ENCODE assay signal across 26 cellular contexts in the genomic region with DNA sequence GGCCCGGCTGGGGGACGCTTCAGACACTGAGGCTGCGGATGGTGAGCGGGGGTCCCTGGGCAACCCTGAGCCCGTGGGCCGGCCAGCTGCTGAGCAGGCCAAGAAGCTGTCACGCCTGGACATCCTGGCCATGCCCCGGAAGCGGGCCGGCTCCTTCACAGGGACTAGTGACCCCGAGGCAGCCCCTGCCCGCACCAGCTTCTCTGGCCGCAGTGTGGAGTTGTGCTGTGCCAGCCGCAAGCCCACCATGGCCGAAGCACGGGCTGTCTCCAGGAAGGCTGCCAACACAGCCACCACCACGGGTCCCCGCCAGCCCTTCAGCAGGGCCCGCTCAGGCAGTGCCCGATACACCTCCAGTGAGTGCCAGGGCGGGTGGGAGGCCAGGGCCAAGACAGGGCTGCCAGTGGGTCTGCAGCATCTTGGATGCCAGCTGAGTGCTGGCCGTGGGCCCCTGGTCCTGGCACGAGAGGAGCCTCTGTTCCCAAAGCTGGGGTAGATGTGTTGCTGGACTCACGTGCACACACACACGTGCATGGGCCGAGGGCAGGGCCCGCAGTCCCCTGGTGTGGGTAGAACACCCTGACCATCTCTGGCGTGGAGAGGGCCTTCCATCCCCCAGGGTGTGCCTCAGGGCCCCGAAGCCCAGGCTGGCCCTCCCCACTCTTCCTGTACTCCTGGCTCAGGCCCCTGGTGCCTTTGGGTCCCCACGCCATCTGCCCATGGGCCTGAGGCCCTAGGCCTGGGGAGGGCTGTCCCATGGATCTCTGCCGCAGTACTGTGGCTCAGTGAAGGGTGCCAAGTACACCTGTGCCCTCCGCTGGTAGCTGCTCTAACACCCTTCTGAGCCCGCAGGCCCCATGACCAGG. TPM values are rescaled to one million over a fixed set of nuclear protein-coding genes. Genes with fewer than 3 reads are reported as not detected.
A peak's percentile ranks its signal among the peaks of the same experiment; 100 is the strongest.
DNase-seq lines count a peak whose midpoint lies in the region; ATAC-seq, FAIRE-seq and TF ChIP-seq lines count a peak whose summit lies in the region.
"Had no signal": no experiment of that assay in that cellular context is flagged by ENCODE, and none has a peak within 500 bp of the region (broad histone marks: within the 10 kb centered on the region; RNA-seq: fewer than 3 reads in every experiment).

No MANE protein-coding gene starts in this region.

- DNase-seq in natural killer cell (peak; percentile 14), H1 (ENCODE audit: low read depth in 1 of 2, low spot score in 2 of 2) (peak in 1 of 2 experiments; percentile 41), osteoblast (ENCODE audit: insufficient read length, low spot score, missing footprints) (peak; percentile 79), aorta (peak; percentile 41 to 73), retina (no peak), G401 (ENCODE audit: low spot score) (no peak)
- no peak for DNase-seq in natural killer cell treated with Interleukin-12 subunit alpha and Interleukin-12 subunit beta and Interleukin-15 and Interleukin-18, amount 100 ng/mL, for 72 hours (ENCODE audit: low spot score)
- DNase-seq in stimulated activated naive CD4-positive, alpha-beta T cell treated with Interleukin-2 at 50 U/mL for 16 hours (lab: John Stamatoyannopoulos, UW): no peak
- DNase-seq: activated naive CD4-positive, alpha-beta T cell treated with Interleukin-2 at 50 U/mL for 16 hours; activated T-cell treated with anti-CD3 and anti-CD28 coated beads for 4 hours; effector memory CD4-positive, alpha-beta T cell; esophagus squamous epithelium; KG1; NCI-H1694 treated with DMSO at 0.1 percent for 48 hours; NCI-H82; nephron progenitor cell; SIG-M5; thyroid gland had no signal

- no peak overlapping the region for H3K4ac ChIP-seq in H1 (replicated peaks; ENCODE audit: insufficient read length, low read depth, low read length)

- H3K27ac ChIP-seq in H1 (ENCODE audit: low read depth, low read length) (no peak overlapping the region), osteoblast (ENCODE audit: low read depth, low read length) (no peak overlapping the region), aorta (ENCODE audit: low read depth in 1 of 2, low read length in 2 of 2) (no peak overlapping the region)
- H3K27ac ChIP-seq: ascending aorta, esophagus squamous epithelium, thyroid gland had no signal

- H4K5ac ChIP-seq in H1 (ENCODE audit: insufficient read length, low read depth, low read length): no peak overlapping the region

- no peak overlapping the region for H3K18ac ChIP-seq in H1 (ENCODE audit: extremely low read depth, low read length)

- no peak overlapping the region for H3K9ac ChIP-seq in H1 (replicated peaks in 1 of 4; ENCODE audit: extremely low read depth in 1 of 4, low read depth in 3 of 4, low read length in 3 of 4)

- CTCF ChIA-PET in H1 (lab: Charles Lee; ENCODE audit: partially characterized antibody): no interaction called here

- no peak overlapping the region for H2AK5ac ChIP-seq in H1 (ENCODE audit: low read depth, low read length)

- H2AFZ ChIP-seq in H1 (ENCODE audit: low read length) (no peak overlapping the region), osteoblast (ENCODE audit: low read length) (no peak overlapping the region)

- no peak overlapping the region for H3K56ac ChIP-seq in H1 (replicated peaks; ENCODE audit: insufficient read length, low read depth, low read length)

- H3K9me3 ChIP-seq in H1 (ENCODE audit: insufficient read depth in 2 of 2, low read depth in 1 of 2, low read length in 1 of 2): no peaks in the 10 kb centered on the region
- no peaks in the 10 kb centered on the region for H3K9me3 ChIP-seq in osteoblast (ENCODE audit: low read depth, low read length)
- no peaks in the 10 kb centered on the region for H3K9me3 ChIP-seq in aorta (ENCODE audit: control insufficient read depth, low read length)
- H3K9me3 ChIP-seq: ascending aorta, esophagus squamous epithelium, thyroid gland had no signal

- H3K79me2 ChIP-seq in H1 (ENCODE audit: control insufficient read depth in 1 of 2, insufficient read depth in 2 of 2, low read length in 2 of 2) (no peaks in the 10 kb centered on the region), osteoblast (ENCODE audit: insufficient read depth, low read length) (no peaks in the 10 kb centered on the region)

- H3K27me3 Mint-ChIP-seq in natural killer cell (ENCODE audit: low read depth in 2 of 2): no peaks in the 10 kb centered on the region
- H3K27me3 Mint-ChIP-seq in natural killer cell treated with Interleukin-12 subunit alpha and Interleukin-12 subunit beta and Interleukin-15 and Interleukin-18, amount 100 ng/mL, for 72 hours: no peaks in the 10 kb centered on the region
- H3K27me3 Mint-ChIP-seq: T-cell had no signal

- H3K4me3 ChIP-seq in H1 (ENCODE audit: extremely low read depth in 1 of 4, insufficient read depth in 2 of 4, low read depth in 3 of 4, low read length in 4 of 4): no peak overlapping the region
- H3K4me3 ChIP-seq in osteoblast (ENCODE audit: insufficient read depth, low read length): no peak overlapping the region
- no peak overlapping the region for H3K4me3 ChIP-seq in aorta (ENCODE audit: low read length in 2 of 2)
- H3K4me3 ChIP-seq: ascending aorta, esophagus squamous epithelium, thyroid gland had no signal

- H3K36me3 Mint-ChIP-seq in natural killer cell: no peaks in the 10 kb centered on the region
- no peaks in the 10 kb centered on the region for H3K36me3 Mint-ChIP-seq in natural killer cell treated with Interleukin-12 subunit alpha and Interleukin-12 subunit beta and Interleukin-15 and Interleukin-18, amount 100 ng/mL, for 72 hours
- H3K36me3 Mint-ChIP-seq: CD8-positive, alpha-beta T cell; T-cell had no signal

- no peak overlapping the region for H3K27ac Mint-ChIP-seq in natural killer cell
- H3K27ac Mint-ChIP-seq in natural killer cell treated with Interleukin-12 subunit alpha and Interleukin-12 subunit beta and Interleukin-15 and Interleukin-18, amount 100 ng/mL, for 72 hours: no peak overlapping the region
- H3K27ac Mint-ChIP-seq: CD8-positive, alpha-beta T cell; mesothelial cell of epicardium; nephron progenitor cell; T-cell had no signal

- no peak overlapping the region for H3K14ac ChIP-seq in H1 (ENCODE audit: insufficient read length)

- intact Hi-C loops in natural killer cell (cut with micrococcal nuclease) (no loop called here), aorta (cut with DNase I) (no loop called here)

- TF ChIP-seq POLR2A in H1 (IDR thresholded peaks at IDR 0.05; ENCODE audit: control extremely low read depth in 1 of 2, low read depth in 2 of 2, low read length in 2 of 2): no peak

- H2BK120ac ChIP-seq in H1 (replicated peaks; ENCODE audit: low read depth, low read length): no peak overlapping the region

- H3K4me1 Mint-ChIP-seq in natural killer cell: no peaks in the 10 kb centered on the region
- H3K4me1 Mint-ChIP-seq in natural killer cell treated with Interleukin-12 subunit alpha and Interleukin-12 subunit beta and Interleukin-15 and Interleukin-18, amount 100 ng/mL, for 72 hours (ENCODE audit: low read depth in 2 of 2): no peaks in the 10 kb centered on the region
- H3K4me1 Mint-ChIP-seq: mesothelial cell of epicardium, T-cell had no signal

- no peak overlapping the region for H3K4me2 ChIP-seq in H1 (ENCODE audit: insufficient read depth in 1 of 2, low read depth in 2 of 2, low read length in 2 of 2)
- H3K4me2 ChIP-seq in osteoblast (ENCODE audit: insufficient read depth, low read length): no peak overlapping the region

- no peak for TF ChIP-seq CTCF in natural killer cell (IDR thresholded peaks at IDR 0.05)
- no peak for TF ChIP-seq CTCF in H1 (IDR thresholded peaks at IDR 0.05; ENCODE audit: control extremely low read depth in 1 of 3, insufficient read depth in 1 of 3, low read depth in 1 of 3, low read length in 3 of 3)
- TF ChIP-seq CTCF in osteoblast (IDR thresholded peaks at IDR 0.05; ENCODE audit: extremely low read depth, low read depth, low read length): no peak

- H4K8ac ChIP-seq in H1 (ENCODE audit: extremely low read depth, insufficient read depth, low read length): 0 out of 2 replicates have a peak overlapping the region, but pooled peaks have one; percentile 51

- no peaks in the 10 kb centered on the region for H3K9me3 Mint-ChIP-seq in natural killer cell
- no peaks in the 10 kb centered on the region for H3K9me3 Mint-ChIP-seq in natural killer cell treated with Interleukin-12 subunit alpha and Interleukin-12 subunit beta and Interleukin-15 and Interleukin-18, amount 100 ng/mL, for 72 hours
- H3K9me3 Mint-ChIP-seq: CD8-positive, alpha-beta T cell; mesothelial cell of epicardium; nephron progenitor cell; T-cell had no signal

- H3K27me3 ChIP-seq in H1 (replicated peaks in 1 of 4; ENCODE audit: control insufficient read depth in 3 of 4, extremely low read depth in 1 of 4, insufficient read depth in 3 of 4, low read length in 3 of 4): no peaks in the 10 kb centered on the region
- no peaks in the 10 kb centered on the region for H3K27me3 ChIP-seq in osteoblast (ENCODE audit: insufficient read depth, low read length)
- no peaks in the 10 kb centered on the region for H3K27me3 ChIP-seq in aorta (ENCODE audit: control insufficient read depth in 1 of 2, insufficient read depth in 2 of 2, low read length in 1 of 2)
- H3K27me3 ChIP-seq: ascending aorta, esophagus squamous epithelium, thyroid gland had no signal

- no peak overlapping the region for H2BK12ac ChIP-seq in H1 (ENCODE audit: low read depth, low read length)

- H3K23ac ChIP-seq in H1 (ENCODE audit: insufficient read length): no peak overlapping the region

- H3K23me2 ChIP-seq in H1 (ENCODE audit: low read depth, low read length): peaks cover 12% of the 10 kb centered on the region; the same call in 1 of the 2 replicates

- no peak for ATAC-seq in natural killer cell
- no peak for ATAC-seq in natural killer cell treated with Interleukin-12 subunit alpha and Interleukin-12 subunit beta and Interleukin-15 and Interleukin-18, amount 100 ng/mL, for 72 hours
- no peak for ATAC-seq in aorta (ENCODE audit: low FRiP score)
- ATAC-seq: CD8-positive, alpha-beta T cell; left colon; T-cell had no signal

- H2BK5ac ChIP-seq in H1 (ENCODE audit: low read depth, low read length): no peak overlapping the region

- H4K91ac ChIP-seq in H1 (replicated peaks; ENCODE audit: insufficient read length, low read length): no peak overlapping the region

- peaks cover 3 to 5% of the 10 kb centered on the region in 2 experiments for H4K20me1 ChIP-seq in H1 (replicated peaks in 1 of 2; ENCODE audit: control insufficient read depth in 1 of 2, insufficient read depth in 2 of 2, low read length in 2 of 2)
- peaks cover 3% of the 10 kb centered on the region for H4K20me1 ChIP-seq in osteoblast (ENCODE audit: insufficient read depth, low read length)

- no peaks in the 10 kb centered on the region for H3K79me1 ChIP-seq in H1 (ENCODE audit: low read depth, low read length)

- no peak overlapping the region for H2BK15ac ChIP-seq in H1 (ENCODE audit: low read length)

- peaks cover 0 to 37% (median 3%) of the 10 kb centered on the region in 4 experiments; a peak in 4 of 8 replicates for H3K36me3 ChIP-seq in H1 (ENCODE audit: control insufficient read depth in 2 of 4, insufficient read depth in 4 of 4, low read length in 3 of 4)
- H3K36me3 ChIP-seq in osteoblast (ENCODE audit: insufficient read depth, low read length): peaks cover 11% of the 10 kb centered on the region
- peaks cover 0 to 9% of the 10 kb centered on the region in 2 donors for H3K36me3 ChIP-seq in aorta (ENCODE audit: control insufficient read depth in 1 of 2, insufficient read depth in 2 of 2, low read length in 1 of 2)

- in situ Hi-C loops in G401 (cut with HindIII; ENCODE audit: low sequenced_read_pairs): no loop called here

- no peak for TF ChIP-seq EP300 in H1 (IDR thresholded peaks at IDR 0.05; ENCODE audit: borderline replicate concordance in 1 of 2, low read depth in 2 of 2, low read length in 2 of 2)

- WGBS in H1 (ENCODE audit: extremely low coverage in 1 of 2, insufficient coverage in 1 of 2, insufficient read length in 1 of 2, insufficient replicate concordance in 2 of 2, low coverage in 1 of 2, low lambda C conversion rate in 2 of 2, missing lambda C conversion rate in 1 of 2), 2 experiments: 93% methylated on average over 25 of the region's 33 CpGs; no CpG with 5 or more reads in 1 of the 2 experiments
- 82 to 83% methylated on average over 33 of the region's 33 CpGs for WGBS in aorta, 2 donors

- POLR2A ChIA-PET in H1 (lab: Charles Lee; ENCODE audit: partially characterized antibody): interaction anchor here (1.5 to 2.7 kb wide), 3 partner anchors 8 to 13 kb away, joined by 4 to 8 read pairs (median 4); no protein-coding TSS in a partner anchor

- H3K4me3 Mint-ChIP-seq in natural killer cell: no peak overlapping the region
- no peak overlapping the region for H3K4me3 Mint-ChIP-seq in natural killer cell treated with Interleukin-12 subunit alpha and Interleukin-12 subunit beta and Interleukin-15 and Interleukin-18, amount 100 ng/mL, for 72 hours
- H3K4me3 Mint-ChIP-seq: CD8-positive, alpha-beta T cell; mesothelial cell of epicardium; nephron progenitor cell; T-cell had no signal

- no peak for FAIRE-seq in H1 (lab: Jason Lieb, UNC)
- FAIRE-seq: GM12891, H54 had no signal

- no peak overlapping the region for H2BK20ac ChIP-seq in H1 (ENCODE audit: low read length)

- TF ChIP-seq RAD21 in H1 (IDR thresholded peaks at IDR 0.05 in 1 of 2, conservative IDR thresholded peaks at IDR 0.05 in 1 of 2; ENCODE audit: low read depth in 2 of 2, low read length in 2 of 2): no peak

- H3K4me1 ChIP-seq in H1 (replicated peaks in 1 of 4; ENCODE audit: control insufficient read depth in 3 of 4, insufficient read depth in 4 of 4, low read length in 3 of 4) (peaks cover 0 to 3% (median 0%) of the 10 kb centered on the region in 4 experiments; a peak in 2 of 7 replicates), osteoblast (ENCODE audit: insufficient read depth, low read length) (no peaks in the 10 kb centered on the region), aorta (ENCODE audit: control insufficient read depth in 1 of 2, insufficient read depth in 2 of 2, low read length in 2 of 2) (no peaks in the 10 kb centered on the region)
- H3K4me1 ChIP-seq: ascending aorta, thyroid gland had no signal

RNA-seq across cellular contexts. Expression of a gene that starts 22.8 kb away (rescaled TPM):
- total RNA-seq in natural killer cell (under 1 TPM; 0.24 to 0.72 (median 0.30) TPM), osteoblast (17.1 and 21.0 TPM in 2 replicates), aorta (10 to 100 TPM; 30.0 to 36.2 TPM)
- 1 to 10 TPM; 3.4 to 3.8 TPM for total RNA-seq in natural killer cell treated with Interleukin-12 subunit alpha and Interleukin-12 subunit beta and Interleukin-15 and Interleukin-18, amount 100 ng/mL, for 72 hours
- 32.3 and 33.8 TPM in 2 replicates for total RNA-seq in H1 (2021; fragmentation: NEBNext Ultra II Directional; extraction: Animal tissue kit (Norgen Biotek cat#: 25700))
- polyA plus RNA-seq in H1 (2011; rRNA removed) (9.1 and 15.2 TPM in 2 replicates), aorta (10 to 100 TPM in 1 of 2 donors, 1 to 10 TPM in 1; 6.4 to 16.2 TPM)
- 9.4 TPM for polyA plus RNA-seq in H1 (2011; cell fraction: cytosol; rRNA removed)
- polyA plus RNA-seq in H1 (2011; cell fraction: nucleus; rRNA removed): 34.9 TPM
- 14.3 to 23.9 TPM (median 20.7 TPM) in 4 replicates for polyA plus RNA-seq in H1 (2012, experiment 1 of 2)
- polyA plus RNA-seq in H1 (2012, experiment 2 of 2): 13.0 TPM
- polyA plus RNA-seq in H1 (2013, experiment 1 of 2): 17.1 TPM
- 16.2 TPM for polyA plus RNA-seq in H1 (2013, experiment 2 of 2)
- 4.7 and 5.7 TPM in 2 replicates for polyA minus RNA-seq in H1 (2011; rRNA and poly(A)+ RNA removed)
- polyA minus RNA-seq in H1 (2011; cell fraction: cytosol; rRNA and poly(A)+ RNA removed): 11.5 TPM
- 11.6 TPM for polyA minus RNA-seq in H1 (2011; cell fraction: nucleus; rRNA and poly(A)+ RNA removed)
- total RNA-seq in G401 (2014; rRNA removed; shearing (Covaris generic)): 10.6 and 14.4 TPM in 2 replicates

RNA-seq across cellular contexts. Expression of a gene that starts 36.8 kb away (rescaled TPM):
- total RNA-seq in natural killer cell: 1 to 10 TPM; 1.7 to 7.2 (median 2.9) TPM
- total RNA-seq in natural killer cell treated with Interleukin-12 subunit alpha and Interleukin-12 subunit beta and Interleukin-15 and Interleukin-18, amount 100 ng/mL, for 72 hours: not detected
- total RNA-seq in H1 (2021; fragmentation: NEBNext Ultra II Directional; extraction: Animal tissue kit (Norgen Biotek cat#: 25700)): 0.04 TPM in 1 of 2 replicates, not detected in the other
- polyA plus RNA-seq in H1 (2011; rRNA removed): 0.05 and 0.06 TPM in 2 replicates
- 0.04 TPM for polyA plus RNA-seq in H1 (2011; cell fraction: cytosol; rRNA removed)
- polyA plus RNA-seq in H1 (2011; cell fraction: nucleus; rRNA removed): 0.13 TPM
- polyA plus RNA-seq in H1 (2012, experiment 1 of 2): 0.13 TPM in 1 of 4 replicates, not detected in the others
- not detected for polyA plus RNA-seq in H1 (2012, experiment 2 of 2)
- 0.04 TPM for polyA plus RNA-seq in H1 (2013, experiment 1 of 2)
- 0.02 TPM for polyA plus RNA-seq in H1 (2013, experiment 2 of 2)
- 0.06 and 0.10 TPM in 2 replicates for polyA minus RNA-seq in H1 (2011; rRNA and poly(A)+ RNA removed)
- not detected for polyA minus RNA-seq in H1 (2011; cell fraction: cytosol; rRNA and poly(A)+ RNA removed)
- polyA minus RNA-seq in H1 (2011; cell fraction: nucleus; rRNA and poly(A)+ RNA removed): 0.20 TPM
- total RNA-seq in osteoblast: not detected in 2 replicates
- 1 to 10 TPM in 1 of 2 donors, under 1 TPM in 1; 0.62 to 1.7 TPM for total RNA-seq in aorta
- polyA plus RNA-seq in aorta: under 1 TPM in 1 of 2 donors, not detected in 1; 0.38 TPM
- total RNA-seq in G401 (2014; rRNA removed; shearing (Covaris generic)): not detected in 2 replicates
- total RNA-seq: ascending aorta, HT-29 had no signal

Comparison
In these comparisons a context has a peak if more than half of its experiments do, and no peak if none do; other contexts are left out.
1. DNase-seq: peak in natural killer cell (single experiment), osteoblast (single experiment) and aorta (2 of 2); none in natural killer cell treated with Interleukin-12 subunit alpha and Interleukin-12 subunit beta and Interleukin-15 and Interleukin-18, amount 100 ng/mL, for 72 hours (single experiment), retina (single experiment), G401 (single experiment) and stimulated activated naive CD4-positive, alpha-beta T cell treated with Interleukin-2 at 50 U/mL for 16 hours (single experiment).